25 cellular contexts compared by ENCODE assay signal in the genomic region with DNA sequence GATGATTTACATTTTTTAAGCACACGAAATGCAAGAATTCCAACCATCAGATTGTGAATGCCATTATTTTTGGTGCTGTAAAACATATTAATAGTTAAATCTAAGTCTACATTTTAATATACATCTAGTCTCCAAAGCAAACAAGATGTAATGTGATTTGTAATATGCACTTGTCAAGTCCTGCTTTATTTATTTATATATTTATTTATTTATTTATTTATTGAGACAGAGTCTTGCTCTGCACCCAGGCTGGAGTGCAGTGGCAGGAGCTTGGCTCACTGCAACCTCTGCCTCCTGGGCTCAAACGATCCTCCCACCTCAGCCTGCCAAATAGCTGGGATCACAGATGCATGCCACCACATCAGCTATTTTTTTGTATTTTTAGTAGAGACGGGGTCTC.
"Had no signal": no experiment of that assay in that cellular context is flagged by ENCODE, and none has a peak within 500 bp of the region (broad histone marks: within the 10 kb centered on the region; RNA-seq: fewer than 3 reads in every experiment).

No MANE protein-coding gene starts in this region.

- H3K36me3 Mint-ChIP-seq: activated CD8-positive, alpha-beta memory T cell treated with anti-CD3 and anti-CD28 coated beads, Interleukin-2, amount 10 ng/mL, durations not matched to agents 7 days and 5 days had no signal

- H3K27me3 ChIP-seq: ascending aorta, body of pancreas had no signal

- DNase-seq: activated CD4-positive, alpha-beta T cell treated with anti-CD3 and anti-CD28 coated beads, Interleukin-2, amount 10 ng/mL, durations not matched to agents 24 days and 14 days; activated CD4-positive, alpha-beta T cell treated with anti-CD3 and anti-CD28 coated beads, Interleukin-2, amount 50 U/mL, for 48 hours; activated CD4-positive, CD25-positive, alpha-beta regulatory T cell treated with anti-CD3 and anti-CD28 coated beads, Interleukin-2, amount 50 U/mL, for 72 hours; activated CD8-positive, alpha-beta memory T cell treated with anti-CD3 and anti-CD28 coated beads, Interleukin-2, amount 10 ng/mL, durations not matched to agents 7 days and 5 days; activated effector memory CD4-positive, alpha-beta T cell treated with anti-CD3 and anti-CD28 coated beads, Interleukin-2, amount 50 U/mL, for 16 hours; activated naive CD4-positive, alpha-beta T cell treated with Interleukin-2 at 50 U/mL for 16 hours; activated naive CD8-positive, alpha-beta T cell treated with anti-CD3 and anti-CD28 coated beads, Interleukin-2, amount 50 U/mL, for 24 hours; activated T-cell treated with anti-CD3 and anti-CD28 coated beads, Interleukin-2, amount 50 U/mL, for 24 hours; amniotic stem cell; body of pancreas; MM.1S; NCI-H1105; NCI-H1436 treated with DMSO at 0.1 percent for 48 hours; NCI-H187; NCI-H2081 treated with DMSO at 0.1 percent for 48 hours; NCI-H446; NCI-H524; PC-3; SIG-M5; T-helper 17 cell; T-helper 9 cell had no signal

- H3K4me3 Mint-ChIP-seq: activated CD4-positive, alpha-beta T cell treated with anti-CD3 and anti-CD28 coated beads, Interleukin-2, amount 10 ng/mL, durations not matched to agents 24 days and 14 days; activated CD8-positive, alpha-beta memory T cell treated with anti-CD3 and anti-CD28 coated beads, Interleukin-2, amount 10 ng/mL, durations not matched to agents 7 days and 5 days; activated naive CD8-positive, alpha-beta T cell treated with anti-CD3 and anti-CD28 coated beads, Interleukin-2, amount 50 U/mL, for 24 hours; activated T-cell treated with anti-CD3 and anti-CD28 coated beads, Interleukin-2, amount 50 U/mL, for 24 hours; activated T-helper 1 cell treated with anti-CD3 and anti-CD28 coated beads, Interleukin-12 subunit alpha, Interleukin-12 subunit beta, Interleukin-2, Interleukin-4 antibody, amounts not matched to agents 30 ng/mL and 10 ng/mL and 1 ng/mL, durations not matched to agents 14 hours and 24 hours and 36 hours; T-helper 17 cell; WTC11 had no signal

- H3K9me3 Mint-ChIP-seq: activated CD4-positive, alpha-beta T cell treated with anti-CD3 and anti-CD28 coated beads, Interleukin-2, amount 10 ng/mL, durations not matched to agents 24 days and 14 days had no signal

- H3K9me3 ChIP-seq: ascending aorta, body of pancreas had no signal

- H3K27me3 Mint-ChIP-seq: activated CD4-positive, alpha-beta T cell treated with anti-CD3 and anti-CD28 coated beads, Interleukin-2, amount 10 ng/mL, durations not matched to agents 24 days and 14 days; activated naive CD8-positive, alpha-beta T cell treated with anti-CD3 and anti-CD28 coated beads, Interleukin-2, amount 50 U/mL, for 24 hours had no signal

- H3K4me1 Mint-ChIP-seq: T-helper 17 cell had no signal

- ATAC-seq: activated CD8-positive, alpha-beta memory T cell treated with anti-CD3 and anti-CD28 coated beads, Interleukin-2, amount 10 ng/mL, durations not matched to agents 7 days and 5 days; activated naive CD4-positive, alpha-beta T cell treated with anti-CD3 and anti-CD28 coated beads, Interleukin-2, amount 50 U/mL, for 72 hours; activated naive CD8-positive, alpha-beta T cell treated with anti-CD3 and anti-CD28 coated beads, Interleukin-2, amount 50 U/mL, for 24 hours; body of pancreas; PC-3; T-helper 17 cell; WTC11 had no signal

- H3K4me1 ChIP-seq: body of pancreas had no signal

- H3K4me3 ChIP-seq: ascending aorta, body of pancreas had no signal

- H3K36me3 ChIP-seq: ascending aorta had no signal

- H3K27ac ChIP-seq: body of pancreas had no signal

- H3K27ac Mint-ChIP-seq: activated CD4-positive, alpha-beta T cell treated with anti-CD3 and anti-CD28 coated beads, Interleukin-2, amount 10 ng/mL, durations not matched to agents 24 days and 14 days; activated CD8-positive, alpha-beta memory T cell treated with anti-CD3 and anti-CD28 coated beads, Interleukin-2, amount 10 ng/mL, durations not matched to agents 7 days and 5 days; activated naive CD4-positive, alpha-beta T cell treated with anti-CD3 and anti-CD28 coated beads, Interleukin-2, amount 50 U/mL, for 72 hours; activated naive CD8-positive, alpha-beta T cell treated with anti-CD3 and anti-CD28 coated beads, Interleukin-2, amount 50 U/mL, for 24 hours; activated T-cell treated with anti-CD3 and anti-CD28 coated beads, Interleukin-2, amount 50 U/mL, for 24 hours; activated T-helper 1 cell treated with anti-CD3 and anti-CD28 coated beads, Interleukin-12 subunit alpha, Interleukin-12 subunit beta, Interleukin-2, Interleukin-4 antibody, amounts not matched to agents 30 ng/mL and 10 ng/mL and 1 ng/mL, durations not matched to agents 14 hours and 24 hours and 36 hours; T-helper 17 cell; WTC11 had no signal
